14 cellular contexts compared by ENCODE assay signal in genomic region chr20:63280929-63281545, GRCh38. TPM values are rescaled to one million over a fixed set of nuclear protein-coding genes. Genes with fewer than 3 reads are reported as not detected.
DNase-seq lines count a peak whose midpoint lies in the region; ATAC-seq and TF ChIP-seq lines count a peak whose summit lies in the region.
"Had no signal": no experiment of that assay in that cellular context is flagged by ENCODE, and none has a peak within 500 bp of the region (broad histone marks: within the 10 kb centered on the region; RNA-seq: fewer than 3 reads in every experiment).

No MANE protein-coding gene starts in this region.

- H3K4me3 Mint-ChIP-seq in naive thymus-derived CD8-positive, alpha-beta T cell: no peak overlapping the region
- H3K4me3 Mint-ChIP-seq: activated naive CD4-positive, alpha-beta T cell treated with anti-CD3 and anti-CD28 coated beads, Interleukin-2, amount 50 U/mL, for 24 hours had no signal

- H3K9me3 Mint-ChIP-seq in naive thymus-derived CD8-positive, alpha-beta T cell: no peaks in the 10 kb centered on the region
- H3K9me3 Mint-ChIP-seq: activated naive CD4-positive, alpha-beta T cell treated with anti-CD3 and anti-CD28 coated beads, Interleukin-2, amount 50 U/mL, for 24 hours had no signal

- no peak overlapping the region for H3K4me3 ChIP-seq in A673 (ENCODE audit: low read depth, low read length, poor library complexity, severe bottlenecking)
- no peak overlapping the region for H3K4me3 ChIP-seq in GM12865 (ENCODE audit: low read depth, low read length)
- no peak overlapping the region for H3K4me3 ChIP-seq in OCI-LY7 (ENCODE audit: low read depth, low read length, poor library complexity, severe bottlenecking)
- no peak overlapping the region for H3K4me3 ChIP-seq in fibroblast of the aortic adventitia (ENCODE audit: low read depth, low read length)
- H3K4me3 ChIP-seq: MG63 had no signal

- no peaks in the 10 kb centered on the region for H3K9me3 ChIP-seq in A673 (ENCODE audit: low read depth, low read length, poor library complexity, severe bottlenecking)
- no peaks in the 10 kb centered on the region for H3K9me3 ChIP-seq in OCI-LY7 (ENCODE audit: low read length)
- H3K9me3 ChIP-seq: MG63 had no signal

- POLR2A ChIA-PET in A673 (lab: Charles Lee; ENCODE audit: low non-redundant PET) (interaction anchor here (0.6 kb wide), 1 partner anchor 117 kb away, joined by 4 read pairs; no protein-coding TSS in a partner anchor), OCI-LY7 (lab: Charles Lee) (no interaction called here)
- POLR2A ChIA-PET in naive thymus-derived CD8-positive, alpha-beta T cell (lab: Charles Lee): interaction anchor here (1.7 kb wide), 1 partner anchor 9 kb away, joined by 8 read pairs; the partner anchor contains the start of gene ARFGAP1

- peaks cover 0 to 43% (median 0%) of the 10 kb centered on the region in 3 donors for H3K36me3 Mint-ChIP-seq in naive thymus-derived CD8-positive, alpha-beta T cell
- H3K36me3 Mint-ChIP-seq: activated naive CD4-positive, alpha-beta T cell treated with anti-CD3 and anti-CD28 coated beads, Interleukin-2, amount 50 U/mL, for 24 hours had no signal

- H2AFZ ChIP-seq in OCI-LY7 (ENCODE audit: low read length): no peak overlapping the region

- H3K4me1 ChIP-seq in A673 (ENCODE audit: insufficient read depth, low read length, poor library complexity, severe bottlenecking) (no peaks in the 10 kb centered on the region), OCI-LY7 (ENCODE audit: insufficient read depth, low read length, poor library complexity, severe bottlenecking) (no peaks in the 10 kb centered on the region)

- H3K9me2 ChIP-seq in OCI-LY7 (ENCODE audit: insufficient read depth, low read length): no peaks in the 10 kb centered on the region

- TF ChIP-seq CTCF in A673 (conservative IDR thresholded peaks at IDR 0.05; ENCODE audit: low read depth, low read length) (peak; percentile 44), GM12865 (IDR thresholded peaks at IDR 0.05; ENCODE audit: insufficient read depth, low read depth, low read length, missing control alignments) (peak; percentile 22), OCI-LY7 (conservative IDR thresholded peaks at IDR 0.05; ENCODE audit: low read length) (peak; percentile 66), fibroblast of the aortic adventitia (IDR thresholded peaks at IDR 0.05; ENCODE audit: insufficient read depth, low read length) (peak; percentile 31)

- H3K4me1 Mint-ChIP-seq in naive thymus-derived CD8-positive, alpha-beta T cell: peaks cover 0 to 5% (median 3%) of the 10 kb centered on the region in 4 donors
- H3K4me1 Mint-ChIP-seq: activated naive CD4-positive, alpha-beta T cell treated with anti-CD3 and anti-CD28 coated beads, Interleukin-2, amount 50 U/mL, for 24 hours had no signal

- H3K79me2 ChIP-seq in OCI-LY7 (ENCODE audit: insufficient read depth, low read depth, low read length): no peaks in the 10 kb centered on the region

- no peaks in the 10 kb centered on the region for H3K27me3 Mint-ChIP-seq in naive thymus-derived CD8-positive, alpha-beta T cell
- H3K27me3 Mint-ChIP-seq: activated naive CD4-positive, alpha-beta T cell treated with anti-CD3 and anti-CD28 coated beads, Interleukin-2, amount 50 U/mL, for 24 hours had no signal

- H4K20me1 ChIP-seq in OCI-LY7 (ENCODE audit: insufficient read depth, low read length): no peaks in the 10 kb centered on the region

- H3K27ac Mint-ChIP-seq in naive thymus-derived CD8-positive, alpha-beta T cell: peak overlapping the region in 1 of 10 donors; percentile 24
- H3K27ac Mint-ChIP-seq: activated naive CD4-positive, alpha-beta T cell treated with anti-CD3 and anti-CD28 coated beads, Interleukin-2, amount 50 U/mL, for 24 hours had no signal

- H3K27ac ChIP-seq in A673 (ENCODE audit: low read depth, low read length, poor library complexity, severe bottlenecking) (no peak overlapping the region), OCI-LY7 (ENCODE audit: low read depth, low read length, poor library complexity, severe bottlenecking) (no peak overlapping the region)

- DNase-seq in A673 (ENCODE audit: low spot score) (no peak), GM12865 (ENCODE audit: low read depth) (no peak), OCI-LY7 (ENCODE audit: low spot score) (no peak), fibroblast of the aortic adventitia (ENCODE audit: low read depth) (no peak), retina (no peak), DMS79 (lab: John Stamatoyannopoulos, UW) (no peak)
- no peak for DNase-seq in activated effector memory CD4-positive, alpha-beta T cell treated with anti-CD3 and anti-CD28 coated beads, Interleukin-2, amount 50 U/mL, for 16 hours
- no peak for DNase-seq in naive thymus-derived CD8-positive, alpha-beta T cell
- DNase-seq: activated CD4-positive, alpha-beta T cell treated with anti-CD3 and anti-CD28 coated beads for 1 hour; MG63; OCI-M1 had no signal

- no peak for ATAC-seq in naive thymus-derived CD8-positive, alpha-beta T cell

- no peaks in the 10 kb centered on the region for H3K27me3 ChIP-seq in A673 (replicated peaks; ENCODE audit: insufficient read depth, low read depth, low read length, poor library complexity)
- H3K27me3 ChIP-seq: MG63 had no signal

- BruUV-seq in A673 (replicated peaks; lab: Mats Ljungman, UMichigan) (no TSS peak), OCI-LY7 (replicated peaks; lab: Mats Ljungman, UMichigan) (no TSS peak)

- intact Hi-C loops in A673 (cut with micrococcal nuclease; ENCODE audit: unreplicated experiment): no loop called here
- intact Hi-C loops in OCI-LY7 (cut with micrococcal nuclease; ENCODE audit: unreplicated experiment): no loop called here

- H3K36me3 ChIP-seq in A673 (ENCODE audit: insufficient read depth, low read length, poor library complexity, severe bottlenecking) (peaks cover 45% of the 10 kb centered on the region), OCI-LY7 (ENCODE audit: insufficient read depth, low read length) (peaks cover 50% of the 10 kb centered on the region; the same call in 1 of the 2 replicates)

- no peak overlapping the region for H3K4me2 ChIP-seq in OCI-LY7 (ENCODE audit: low read length)

- CTCF ChIA-PET in A673 (lab: Charles Lee): no interaction called here
- CTCF ChIA-PET in OCI-LY7 (lab: Charles Lee; ENCODE audit: unreplicated experiment): no interaction called here

RNA-seq across cellular contexts. Expression of gene ARFGAP1, which starts 8.4 kb away (rescaled TPM):
- total RNA-seq in A673 (2021): 90.4 and 101 TPM in 2 replicates
- 50.4 and 57.9 TPM in 2 replicates for total RNA-seq in OCI-LY7 (2014; rRNA removed; shearing (Covaris generic))
- 105 and 116 TPM in 2 replicates for total RNA-seq in OCI-LY7 (2022)
- total RNA-seq in fibroblast of the aortic adventitia (ENCODE audit: low replicate concordance): 45.5 and 58.3 TPM in 2 replicates
- total RNA-seq in naive thymus-derived CD8-positive, alpha-beta T cell: 100 to 1,000 TPM in 1 of 2 experiments, 10 to 100 TPM in 1; 93.4 to 101 TPM
- polyA plus RNA-seq in naive thymus-derived CD8-positive, alpha-beta T cell: 10 to 100 TPM; 11.5 to 19.4 (median 14.6) TPM

RNA-seq across cellular contexts. Expression of gene COL20A1, which starts 11.9 kb away (rescaled TPM):
- not detected in 2 replicates for total RNA-seq in A673 (2021)
- total RNA-seq in OCI-LY7 (2014; rRNA removed; shearing (Covaris generic)): not detected in 2 replicates
- total RNA-seq in OCI-LY7 (2022): 0.09 and 0.15 TPM in 2 replicates
- not detected in 2 replicates for total RNA-seq in fibroblast of the aortic adventitia (ENCODE audit: low replicate concordance)
- total RNA-seq in naive thymus-derived CD8-positive, alpha-beta T cell: under 1 TPM in 1 of 2 experiments, not detected in 1; 0.25 TPM
- polyA plus RNA-seq in naive thymus-derived CD8-positive, alpha-beta T cell: not detected
- total RNA-seq: lower leg skin had no signal
- polyA plus RNA-seq: esophagus had no signal

RNA-seq across cellular contexts. Expression of gene NKAIN4, which starts 26.8 kb away (rescaled TPM):
- total RNA-seq in A673 (2021) (not detected in 2 replicates), OCI-LY7 (2022) (not detected in 2 replicates), fibroblast of the aortic adventitia (ENCODE audit: low replicate concordance) (not detected in 2 replicates)
- not detected in 2 replicates for total RNA-seq in OCI-LY7 (2014; rRNA removed; shearing (Covaris generic))
- total RNA-seq in naive thymus-derived CD8-positive, alpha-beta T cell: not detected
- not detected for polyA plus RNA-seq in naive thymus-derived CD8-positive, alpha-beta T cell
- polyA plus RNA-seq: esophagus had no signal

RNA-seq across cellular contexts. Expression of gene BIRC7, which starts 45.3 kb away (rescaled TPM):
- total RNA-seq in A673 (2021) (not detected in 2 replicates), OCI-LY7 (2022) (0.39 and 0.42 TPM in 2 replicates), fibroblast of the aortic adventitia (ENCODE audit: low replicate concordance) (0.09 and 0.25 TPM in 2 replicates)
- total RNA-seq in OCI-LY7 (2014; rRNA removed; shearing (Covaris generic)): not detected in 2 replicates
- not detected for total RNA-seq in naive thymus-derived CD8-positive, alpha-beta T cell
- 1 to 10 TPM in 2 of 3 donors, under 1 TPM in 1; 0.43 to 3.2 (median 1.6) TPM for polyA plus RNA-seq in naive thymus-derived CD8-positive, alpha-beta T cell
